Comparison of ENCODE assay signal across 8 cellular contexts in the genomic region with DNA sequence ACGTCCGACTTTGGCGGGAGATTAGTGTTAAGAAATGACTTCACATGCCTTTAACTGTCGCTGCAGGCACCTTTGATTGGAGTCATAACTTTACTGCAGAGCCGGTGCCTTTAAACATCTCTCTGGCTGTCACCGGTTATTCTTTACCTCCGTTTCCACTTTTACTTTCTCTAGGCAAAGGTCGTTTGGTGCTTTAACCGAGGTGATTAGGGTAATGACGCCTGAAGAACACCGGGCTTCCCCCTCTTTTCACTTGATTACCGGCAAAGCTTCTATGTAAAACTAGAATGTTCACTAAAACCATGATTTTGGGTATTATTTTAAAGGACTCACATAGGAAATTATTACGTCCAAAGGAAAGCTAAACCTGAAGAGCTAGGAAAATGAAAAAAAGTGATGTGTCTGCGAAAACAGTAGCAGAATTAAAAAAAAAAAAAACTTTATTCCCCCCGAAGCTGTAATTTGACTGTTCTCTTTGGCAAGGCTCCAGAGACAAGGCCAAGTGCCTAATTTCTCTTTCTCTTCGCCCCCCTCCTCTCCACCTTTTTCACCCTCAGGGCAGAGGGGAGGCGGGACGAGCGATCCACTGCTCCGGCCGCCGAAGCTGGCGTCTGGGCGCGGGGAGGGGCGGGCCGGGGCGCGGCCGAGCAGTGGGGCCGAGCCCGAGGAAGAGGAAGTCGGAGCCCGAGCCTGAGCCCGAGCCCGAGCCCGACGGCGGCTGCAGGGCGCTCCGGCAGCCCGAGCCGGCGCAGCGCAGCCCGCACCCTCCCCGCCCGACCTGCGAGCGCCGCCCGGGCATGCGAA. TPM values are rescaled to one million over a fixed set of nuclear protein-coding genes. Genes with fewer than 3 reads are reported as not detected.
DNase-seq lines count a peak whose midpoint lies in the region; ATAC-seq and TF ChIP-seq lines count a peak whose summit lies in the region.

A gene (plus strand): TSS at position 687 of the 804 bp plus-strand sequence. CDS start 133,797 bp downstream, outside the sequence.

- peak; percentile 54 for ATAC-seq in GM21786 (IDR thresholded peaks at IDR 0.05; ENCODE audit: unreplicated experiment)

- peak within 1 kb of the TSS; percentile 86 for H3K9ac ChIP-seq in Karpas-422 (ENCODE audit: low read length)

- no peaks in the 10 kb centered on the region for H3K27me3 ChIP-seq in Karpas-422 (ENCODE audit: low read length)
- H3K27me3 ChIP-seq in WERI-Rb-1 (ENCODE audit: insufficient read depth, low read depth, severe bottlenecking): peaks cover 37% of the 10 kb centered on the region

- H3K4me3 ChIP-seq in Karpas-422 (ENCODE audit: low read length): peak within 1 kb of the TSS; percentile 82
- peak within 1 kb of the TSS; percentile 56 for H3K4me3 ChIP-seq in WERI-Rb-1 (ENCODE audit: low read depth, low read length)

- H2AFZ ChIP-seq in Karpas-422 (ENCODE audit: low read length): peak within 1 kb of the TSS; percentile 46; the same call in 1 of the 2 replicates

- no peak for TF ChIP-seq CTCF in WERI-Rb-1 (IDR thresholded peaks at IDR 0.05; ENCODE audit: low read depth, low read length)

- DNase-seq in GDM1 (lab: John Stamatoyannopoulos, UW) (peak; percentile 6), Karpas-422 (peak; percentile 96), WERI-Rb-1 (peak; percentile 43), islet precursor cell (peak; percentile 90), NCI-H1694 treated with DMSO at 0.1 percent for 48 hours (lab: John Stamatoyannopoulos, UW) (no peak)
- DNase-seq in central memory CD4-positive, alpha-beta T cell: peak; percentile 44
- peak; percentile 39 for DNase-seq in stimulated activated CD4-positive, alpha-beta T cell treated with anti-CD3 and anti-CD28 coated beads, Interleukin-12 subunit alpha, Interleukin-12 subunit beta, amount 100 ng/mL, for 4 hours

- H3K4me1 ChIP-seq in Karpas-422 (ENCODE audit: low read length): peaks cover 84% of the 10 kb centered on the region

- H3K27ac ChIP-seq in Karpas-422 (ENCODE audit: low read length) (peak within 1 kb of the TSS; percentile 90), WERI-Rb-1 (no peak within 1 kb of the TSS)

- H4K20me1 ChIP-seq in Karpas-422 (ENCODE audit: insufficient read depth, low read depth, low read length): peaks cover 22% of the 10 kb centered on the region; the same call in 1 of the 2 replicates

- H3K36me3 ChIP-seq in Karpas-422 (ENCODE audit: insufficient read depth, low read length) (0 out of 2 replicates have a peak, but pooled peaks cover 2% of the 10 kb centered on the region), WERI-Rb-1 (no peaks in the 10 kb centered on the region)

- peak within 1 kb of the TSS; percentile 92 for H3K4me2 ChIP-seq in Karpas-422 (ENCODE audit: low read depth, low read length, poor library complexity, severe bottlenecking)

- no peaks in the 10 kb centered on the region for H3K9me2 ChIP-seq in Karpas-422 (replicated peaks; ENCODE audit: insufficient read depth, low read length)

- peaks cover 42% of the 10 kb centered on the region for H3K79me2 ChIP-seq in Karpas-422 (ENCODE audit: low read length)

- H3K9me3 ChIP-seq in Karpas-422 (ENCODE audit: low read length) (no peaks in the 10 kb centered on the region), WERI-Rb-1 (ENCODE audit: severe bottlenecking) (no peaks in the 10 kb centered on the region)

RNA-seq across cellular contexts. Expression of the gene that starts here (rescaled TPM):
- total RNA-seq in Karpas-422 (2014; rRNA removed; shearing (Covaris generic); ENCODE audit: low replicate concordance): 69.0 and 92.4 TPM in 2 replicates
